ENCODE assay signal across 8 cellular contexts in genomic region chr10:102646610-102647432, GRCh38. TPM values are rescaled to one million over a fixed set of nuclear protein-coding genes. Genes with fewer than 3 reads are reported as not detected.
A peak's percentile ranks its signal among the peaks of the same experiment; 100 is the strongest.
DNase-seq lines count a peak whose midpoint lies in the region; ATAC-seq and TF ChIP-seq lines count a peak whose summit lies in the region.

No MANE protein-coding gene starts in this region.

- no peaks in the 10 kb centered on the region for H3K9me3 Mint-ChIP-seq in CD8-positive, alpha-beta T cell
- H3K9me3 Mint-ChIP-seq in activated naive CD4-positive, alpha-beta T cell treated with anti-CD3 and anti-CD28 coated beads, Interleukin-2, amount 50 U/mL, for 72 hours: no peaks in the 10 kb centered on the region
- H3K9me3 Mint-ChIP-seq in progenitor cell of endocrine pancreas (ENCODE audit: low read depth): no peaks in the 10 kb centered on the region

- H3K4me1 Mint-ChIP-seq in CD8-positive, alpha-beta T cell (ENCODE audit: low read depth): peaks cover 64% of the 10 kb centered on the region
- H3K4me1 Mint-ChIP-seq in progenitor cell of endocrine pancreas (ENCODE audit: low read depth): peaks cover 28% of the 10 kb centered on the region

- H3K9me3 ChIP-seq in CD8-positive, alpha-beta T cell (ENCODE audit: low read length): no peaks in the 10 kb centered on the region

- peak in 5 of 7 experiments; percentile 33 to 74 (median 53) for DNase-seq in CD8-positive, alpha-beta T cell
- peak; percentile 47 for DNase-seq in NCI-H748 (lab: John Stamatoyannopoulos, UW; ENCODE audit: unreplicated experiment)
- DNase-seq in activated naive CD4-positive, alpha-beta T cell treated with anti-CD3 and anti-CD28 coated beads, Interleukin-2, amount 50 U/mL, for 72 hours (ENCODE audit: low spot score in 2 of 2): peak in 1 of 2 donors; percentile 43
- peak in 39 of 42 donors; percentile 46 to 84 (median 72) for DNase-seq in head of caudate nucleus
- DNase-seq in progenitor cell of endocrine pancreas (ENCODE audit: low spot score, unreplicated experiment): no peak
- no peak for DNase-seq in GM10266 (ENCODE audit: extremely low spot score)

- H3K27me3 Mint-ChIP-seq in CD8-positive, alpha-beta T cell (ENCODE audit: low read depth): no peaks in the 10 kb centered on the region
- no peaks in the 10 kb centered on the region for H3K27me3 Mint-ChIP-seq in progenitor cell of endocrine pancreas

- H3K27me3 ChIP-seq in CD8-positive, alpha-beta T cell (ENCODE audit: insufficient read depth, low read length): no peaks in the 10 kb centered on the region

- H3K4me1 ChIP-seq in CD8-positive, alpha-beta T cell (ENCODE audit: insufficient read depth, low read length): peaks cover 54% of the 10 kb centered on the region

- peaks cover 15% of the 10 kb centered on the region for H3K36me3 Mint-ChIP-seq in CD8-positive, alpha-beta T cell
- peaks cover 9 to 23% of the 10 kb centered on the region in 2 donors for H3K36me3 Mint-ChIP-seq in activated naive CD4-positive, alpha-beta T cell treated with anti-CD3 and anti-CD28 coated beads, Interleukin-2, amount 50 U/mL, for 72 hours
- no peaks in the 10 kb centered on the region for H3K36me3 Mint-ChIP-seq in progenitor cell of endocrine pancreas (ENCODE audit: insufficient read depth)

- TF ChIP-seq CTCF in CD8-positive, alpha-beta T cell (IDR thresholded peaks at IDR 0.05): no peak
- TF ChIP-seq CTCF in progenitor cell of endocrine pancreas (IDR thresholded peaks at IDR 0.05; ENCODE audit: unreplicated experiment) (no peak), GM10266 (IDR thresholded peaks at IDR 0.05; ENCODE audit: control insufficient read depth, insufficient read depth, low read depth, missing control alignments) (no peak)

- H3K4me3 ChIP-seq in CD8-positive, alpha-beta T cell (ENCODE audit: low read depth, low read length): peak overlapping the region; percentile 99

- ATAC-seq in CD8-positive, alpha-beta T cell: no peak
- no peak for ATAC-seq in activated naive CD4-positive, alpha-beta T cell treated with anti-CD3 and anti-CD28 coated beads, Interleukin-2, amount 50 U/mL, for 72 hours
- no peak for ATAC-seq in GM21576 (IDR thresholded peaks at IDR 0.05; ENCODE audit: unreplicated experiment)
- ATAC-seq in GM19035 (IDR thresholded peaks at IDR 0.05; ENCODE audit: unreplicated experiment): no peak

- intact Hi-C loops in CD8-positive, alpha-beta T cell (cut with DNase I, micrococcal nuclease): loop anchor here (1.0 to 10.0 kb wide), 8 partner anchors 27 to 1292 kb away; partner anchors contain the start of genes ARL3 (in 1 of the 2), BTRC (in 1 of the 2), NFKB2 (in 1 of the 2) and NOLC1 (in 1 of the 2)
- intact Hi-C loops in head of caudate nucleus (cut with DNase I): loop anchor here (5.0 kb wide), 1 partner anchor 65 kb away; the partner anchor contains the start of genes ARL3 and SFXN2

- peak overlapping the region; percentile 97 for H3K4me3 Mint-ChIP-seq in CD8-positive, alpha-beta T cell
- peak overlapping the region; percentile 94 for H3K4me3 Mint-ChIP-seq in progenitor cell of endocrine pancreas (ENCODE audit: low read depth)

- H3K36me3 ChIP-seq in CD8-positive, alpha-beta T cell (ENCODE audit: insufficient read depth, low read length): no peaks in the 10 kb centered on the region

- peak overlapping the region; percentile 77 for H3K27ac ChIP-seq in CD8-positive, alpha-beta T cell (ENCODE audit: low read depth, low read length)

- CTCF ChIA-PET in CD8-positive, alpha-beta T cell (lab: Charles Lee): interaction anchor here (1.0 to 3.4 kb wide), 9 partner anchors 11 to 96 kb away, joined by 3 to 27 read pairs (median 5); partner anchors contain the start of genes ARL3, SFXN2 and WBP1L

- POLR2A ChIA-PET in CD8-positive, alpha-beta T cell (lab: Charles Lee): interaction anchor here (0.7 to 5.0 kb wide), 9 partner anchors 14 to 196 kb away, joined by 3 to 60 read pairs (median 4); partner anchors contain the start of genes ARL3 and SFXN2

- peak overlapping the region; percentile 99 for H3K27ac Mint-ChIP-seq in CD8-positive, alpha-beta T cell
- H3K27ac Mint-ChIP-seq in activated naive CD4-positive, alpha-beta T cell treated with anti-CD3 and anti-CD28 coated beads, Interleukin-2, amount 50 U/mL, for 72 hours: peak overlapping the region; percentile 87 to 98
- H3K27ac Mint-ChIP-seq in progenitor cell of endocrine pancreas: peak overlapping the region; percentile 96

RNA-seq across cellular contexts. Expression of gene TRIM8, which starts 2.5 kb away (rescaled TPM):
- 10 to 100 TPM; 47.9 to 53.1 TPM for total RNA-seq in CD8-positive, alpha-beta T cell
- total RNA-seq in activated naive CD4-positive, alpha-beta T cell treated with anti-CD3 and anti-CD28 coated beads, Interleukin-2, amount 50 U/mL, for 72 hours: 10 to 100 TPM; 22.9 to 47.3 TPM
- 66.1 and 69.1 TPM in 2 replicates for total RNA-seq in progenitor cell of endocrine pancreas

Comparison
In these comparisons a context has a peak if more than half of its experiments do, and no peak if none do; other contexts are left out.
1. DNase-seq: peak in CD8-positive, alpha-beta T cell (5 of 7), NCI-H748 (single experiment) and head of caudate nucleus (39 of 42); none in progenitor cell of endocrine pancreas (single experiment) and GM10266 (single experiment).
2. Peak in every context shown above with its lines, with median percentiles within 50 percentile points of each other: H3K27ac Mint-ChIP-seq.